1 cellular context compared by ENCODE assay signal in the genomic region with DNA sequence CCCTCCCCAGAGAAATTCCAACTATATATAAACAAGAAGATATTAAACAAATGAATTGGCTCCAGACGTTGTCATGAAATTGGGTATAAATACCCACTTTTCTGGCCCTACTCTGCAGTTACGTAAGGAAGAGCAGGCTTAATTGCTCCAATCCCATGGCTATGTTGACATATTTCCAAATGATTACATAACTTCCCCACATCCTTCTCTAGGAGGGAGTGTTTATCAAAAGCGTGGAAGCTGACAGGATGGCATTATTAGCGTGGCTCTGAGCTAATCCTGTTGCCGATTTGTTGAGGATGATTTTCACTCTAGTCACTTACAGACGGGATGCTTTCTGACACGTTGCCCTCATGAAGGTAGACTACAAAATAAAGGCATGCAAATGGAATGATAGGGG.
TF ChIP-seq lines count a peak whose summit lies in the region.

No MANE protein-coding gene starts in this region.

TF ChIP-seq in IMR-90, 13 proteins besides CTCF, POLR2A, EP300 and RAD21 (continued from another document):
- no peak for TF ChIP-seq BHLHE40 (IDR thresholded peaks at IDR 0.05; ENCODE audit: low read depth, low read length)
- TF ChIP-seq MAZ (IDR thresholded peaks at IDR 0.05; ENCODE audit: borderline replicate concordance, low read depth, low read length), result no peak
- no peak for TF ChIP-seq SMC3 (IDR thresholded peaks at IDR 0.05; ENCODE audit: low read depth, low read length)
